ENCODE assay signal across 1 cellular context in the genomic region with DNA sequence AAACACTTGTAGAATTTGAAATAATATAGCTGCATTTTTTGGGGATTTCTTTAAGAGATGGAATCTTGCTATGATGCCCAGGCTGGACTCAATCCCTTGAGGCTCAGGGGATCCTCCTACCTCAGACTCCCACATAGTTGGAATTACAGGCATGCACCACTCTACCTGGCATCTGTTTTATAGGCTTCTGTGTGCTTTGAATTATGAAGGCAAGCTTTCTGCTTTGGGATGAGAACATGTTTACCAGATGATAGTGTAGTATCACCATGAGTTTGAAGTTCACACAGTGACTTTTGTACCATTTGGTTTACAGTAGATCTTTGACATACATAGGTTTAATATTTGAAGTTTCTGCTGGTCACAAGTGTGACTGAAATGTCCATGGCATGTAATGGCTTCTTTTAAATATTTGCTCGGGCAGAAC.
A peak's percentile ranks its signal among the peaks of the same experiment; 100 is the strongest.
TF ChIP-seq lines count a peak whose summit lies in the region.

No MANE protein-coding gene starts in this region.

TF ChIP-seq in HepG2, 621 proteins besides CTCF, POLR2A, EP300 and RAD21 (continued from another document and continues in another):
- TF ChIP-seq ZNF724P (CRISPR knock-in tag; IDR thresholded peaks at IDR 0.05; ENCODE audit: borderline replicate concordance) (no peak), HNF4G (IDR thresholded peaks at IDR 0.05; ENCODE audit: borderline replicate concordance, low read depth, low read length) (peak; percentile 70), HNF4G (CRISPR knock-in tag; IDR thresholded peaks at IDR 0.05; ENCODE audit: borderline replicate concordance, low read depth) (peak; percentile 54; the same call in 1 of the 2 replicates), ZNF292 (CRISPR knock-in tag; IDR thresholded peaks at IDR 0.05; ENCODE audit: borderline replicate concordance, low read depth) (no peak), ZNF644 (CRISPR knock-in tag; IDR thresholded peaks at IDR 0.05; ENCODE audit: low read depth) (no peak), CCAR2 (optimal IDR thresholded peaks at IDR 0.05; ENCODE audit: low read depth, low read length) (no peak), ZNF703 (CRISPR knock-in tag; IDR thresholded peaks at IDR 0.05; ENCODE audit: borderline replicate concordance) (no peak), CEBPG (CRISPR knock-in tag; IDR thresholded peaks at IDR 0.05) (0 out of 2 replicates have a peak, but pooled peaks have one; percentile 24), IRX3 (CRISPR knock-in tag; IDR thresholded peaks at IDR 0.05; ENCODE audit: borderline replicate concordance, low read depth) (no peak), ZNF296 (CRISPR knock-in tag; conservative IDR thresholded peaks at IDR 0.05) (no peak), ARID3A (IDR thresholded peaks at IDR 0.05; ENCODE audit: low read depth, low read length) (peak; percentile 92), ZNF780A (CRISPR knock-in tag; IDR thresholded peaks at IDR 0.05) (no peak), CBX2 (IDR thresholded peaks at IDR 0.05; ENCODE audit: low read depth, low read length) (no peak), CBX2 (CRISPR knock-in tag; IDR thresholded peaks at IDR 0.05; ENCODE audit: low read depth) (no peak), KMT2A (CRISPR knock-in tag; IDR thresholded peaks at IDR 0.05) (no peak), HDAC2 (CRISPR knock-in tag; IDR thresholded peaks at IDR 0.05) (peak; percentile 68), ATF7-NPFF (CRISPR knock-in tag; IDR thresholded peaks at IDR 0.05; ENCODE audit: low read depth) (no peak), SIX1 (CRISPR knock-in tag; IDR thresholded peaks at IDR 0.05; ENCODE audit: borderline replicate concordance) (0 out of 2 replicates have a peak, but pooled peaks have one; percentile 44), KDM5A (IDR thresholded peaks at IDR 0.05; ENCODE audit: borderline replicate concordance, low read length) (no peak), PREB (CRISPR knock-in tag; IDR thresholded peaks at IDR 0.05) (no peak), ZBTB38 (CRISPR knock-in tag; IDR thresholded peaks at IDR 0.05) (no peak), SP4 (CRISPR knock-in tag; IDR thresholded peaks at IDR 0.05) (no peak), ZNF549 (CRISPR knock-in tag; IDR thresholded peaks at IDR 0.05) (no peak), JDP2 (CRISPR knock-in tag; IDR thresholded peaks at IDR 0.05; ENCODE audit: borderline replicate concordance) (no peak), SRY (CRISPR knock-in tag; IDR thresholded peaks at IDR 0.05) (no peak), SPEN (CRISPR knock-in tag; IDR thresholded peaks at IDR 0.05; ENCODE audit: low read depth) (no peak), XRCC5 (optimal IDR thresholded peaks at IDR 0.05; ENCODE audit: low read length) (no peak), MYC (CRISPR knock-in tag; IDR thresholded peaks at IDR 0.05; ENCODE audit: borderline replicate concordance) (no peak), RNF2 (conservative IDR thresholded peaks at IDR 0.05; ENCODE audit: low read depth) (no peak), ZNF224 (CRISPR knock-in tag; IDR thresholded peaks at IDR 0.05) (no peak), ZNF766 (CRISPR knock-in tag; IDR thresholded peaks at IDR 0.05; ENCODE audit: borderline replicate concordance) (no peak), DBP (CRISPR knock-in tag; IDR thresholded peaks at IDR 0.05; ENCODE audit: not compliant biosample characterization) (no peak), ZNF619 (CRISPR knock-in tag; IDR thresholded peaks at IDR 0.05) (no peak), ZNF143 (CRISPR knock-in tag; IDR thresholded peaks at IDR 0.05) (no peak), ONECUT2 (CRISPR knock-in tag; IDR thresholded peaks at IDR 0.05) (no peak), ZNF567 (CRISPR knock-in tag; IDR thresholded peaks at IDR 0.05; ENCODE audit: borderline replicate concordance) (no peak), KLF9 (CRISPR knock-in tag; IDR thresholded peaks at IDR 0.05; ENCODE audit: low read depth) (0 out of 2 replicates have a peak, but pooled peaks have one; percentile 31), KDM6A (CRISPR knock-in tag; IDR thresholded peaks at IDR 0.05; ENCODE audit: low read depth) (peak; percentile 62), SIN3B (IDR thresholded peaks at IDR 0.05; ENCODE audit: low read length) (no peak), ZNF276 (CRISPR knock-in tag; IDR thresholded peaks at IDR 0.05; ENCODE audit: low read depth) (no peak), NFIB (CRISPR knock-in tag; IDR thresholded peaks at IDR 0.05; ENCODE audit: borderline replicate concordance) (no peak), THAP11 (CRISPR knock-in tag; IDR thresholded peaks at IDR 0.05) (no peak), LBX2 (CRISPR knock-in tag; IDR thresholded peaks at IDR 0.05; ENCODE audit: borderline replicate concordance) (no peak), CBFB (CRISPR knock-in tag; IDR thresholded peaks at IDR 0.05) (no peak), POGZ (CRISPR knock-in tag; IDR thresholded peaks at IDR 0.05) (peak; percentile 70), MATR3 (CRISPR knock-in tag; IDR thresholded peaks at IDR 0.05) (no peak), PBX2 (CRISPR knock-in tag; IDR thresholded peaks at IDR 0.05) (no peak)
- TF ChIP-seq, protein P1, sequence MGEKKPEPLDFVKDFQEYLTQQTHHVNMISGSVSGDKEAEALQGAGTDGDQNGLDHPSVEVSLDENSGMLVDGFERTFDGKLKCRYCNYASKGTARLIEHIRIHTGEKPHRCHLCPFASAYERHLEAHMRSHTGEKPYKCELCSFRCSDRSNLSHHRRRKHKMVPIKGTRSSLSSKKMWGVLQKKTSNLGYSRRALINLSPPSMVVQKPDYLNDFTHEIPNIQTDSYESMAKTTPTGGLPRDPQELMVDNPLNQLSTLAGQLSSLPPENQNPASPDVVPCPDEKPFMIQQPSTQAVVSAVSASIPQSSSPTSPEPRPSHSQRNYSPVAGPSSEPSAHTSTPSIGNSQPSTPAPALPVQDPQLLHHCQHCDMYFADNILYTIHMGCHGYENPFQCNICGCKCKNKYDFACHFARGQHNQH (CRISPR knock-in tag; IDR thresholded peaks at IDR 0.05): no peak
- TF ChIP-seq, protein P2, sequence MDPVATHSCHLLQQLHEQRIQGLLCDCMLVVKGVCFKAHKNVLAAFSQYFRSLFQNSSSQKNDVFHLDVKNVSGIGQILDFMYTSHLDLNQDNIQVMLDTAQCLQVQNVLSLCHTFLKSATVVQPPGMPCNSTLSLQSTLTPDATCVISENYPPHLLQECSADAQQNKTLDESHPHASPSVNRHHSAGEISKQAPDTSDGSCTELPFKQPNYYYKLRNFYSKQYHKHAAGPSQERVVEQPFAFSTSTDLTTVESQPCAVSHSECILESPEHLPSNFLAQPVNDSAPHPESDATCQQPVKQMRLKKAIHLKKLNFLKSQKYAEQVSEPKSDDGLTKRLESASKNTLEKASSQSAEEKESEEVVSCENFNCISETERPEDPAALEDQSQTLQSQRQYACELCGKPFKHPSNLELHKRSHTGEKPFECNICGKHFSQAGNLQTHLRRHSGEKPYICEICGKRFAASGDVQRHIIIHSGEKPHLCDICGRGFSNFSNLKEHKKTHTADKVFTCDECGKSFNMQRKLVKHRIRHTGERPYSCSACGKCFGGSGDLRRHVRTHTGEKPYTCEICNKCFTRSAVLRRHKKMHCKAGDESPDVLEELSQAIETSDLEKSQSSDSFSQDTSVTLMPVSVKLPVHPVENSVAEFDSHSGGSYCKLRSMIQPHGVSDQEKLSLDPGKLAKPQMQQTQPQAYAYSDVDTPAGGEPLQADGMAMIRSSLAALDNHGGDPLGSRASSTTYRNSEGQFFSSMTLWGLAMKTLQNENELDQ (CRISPR knock-in tag; IDR thresholded peaks at IDR 0.05; ENCODE audit: borderline replicate concordance): no peak
- TF ChIP-seq, protein P3, sequence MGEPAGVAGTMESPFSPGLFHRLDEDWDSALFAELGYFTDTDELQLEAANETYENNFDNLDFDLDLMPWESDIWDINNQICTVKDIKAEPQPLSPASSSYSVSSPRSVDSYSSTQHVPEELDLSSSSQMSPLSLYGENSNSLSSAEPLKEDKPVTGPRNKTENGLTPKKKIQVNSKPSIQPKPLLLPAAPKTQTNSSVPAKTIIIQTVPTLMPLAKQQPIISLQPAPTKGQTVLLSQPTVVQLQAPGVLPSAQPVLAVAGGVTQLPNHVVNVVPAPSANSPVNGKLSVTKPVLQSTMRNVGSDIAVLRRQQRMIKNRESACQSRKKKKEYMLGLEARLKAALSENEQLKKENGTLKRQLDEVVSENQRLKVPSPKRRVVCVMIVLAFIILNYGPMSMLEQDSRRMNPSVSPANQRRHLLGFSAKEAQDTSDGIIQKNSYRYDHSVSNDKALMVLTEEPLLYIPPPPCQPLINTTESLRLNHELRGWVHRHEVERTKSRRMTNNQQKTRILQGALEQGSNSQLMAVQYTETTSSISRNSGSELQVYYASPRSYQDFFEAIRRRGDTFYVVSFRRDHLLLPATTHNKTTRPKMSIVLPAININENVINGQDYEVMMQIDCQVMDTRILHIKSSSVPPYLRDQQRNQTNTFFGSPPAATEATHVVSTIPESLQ (CRISPR knock-in tag; conservative IDR thresholded peaks at IDR 0.05): no peak
- TF ChIP-seq, protein P4, sequence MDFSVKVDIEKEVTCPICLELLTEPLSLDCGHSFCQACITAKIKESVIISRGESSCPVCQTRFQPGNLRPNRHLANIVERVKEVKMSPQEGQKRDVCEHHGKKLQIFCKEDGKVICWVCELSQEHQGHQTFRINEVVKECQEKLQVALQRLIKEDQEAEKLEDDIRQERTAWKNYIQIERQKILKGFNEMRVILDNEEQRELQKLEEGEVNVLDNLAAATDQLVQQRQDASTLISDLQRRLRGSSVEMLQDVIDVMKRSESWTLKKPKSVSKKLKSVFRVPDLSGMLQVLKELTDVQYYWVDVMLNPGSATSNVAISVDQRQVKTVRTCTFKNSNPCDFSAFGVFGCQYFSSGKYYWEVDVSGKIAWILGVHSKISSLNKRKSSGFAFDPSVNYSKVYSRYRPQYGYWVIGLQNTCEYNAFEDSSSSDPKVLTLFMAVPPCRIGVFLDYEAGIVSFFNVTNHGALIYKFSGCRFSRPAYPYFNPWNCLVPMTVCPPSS (IDR thresholded peaks at IDR 0.05): no peak
- TF ChIP-seq, protein P5, sequence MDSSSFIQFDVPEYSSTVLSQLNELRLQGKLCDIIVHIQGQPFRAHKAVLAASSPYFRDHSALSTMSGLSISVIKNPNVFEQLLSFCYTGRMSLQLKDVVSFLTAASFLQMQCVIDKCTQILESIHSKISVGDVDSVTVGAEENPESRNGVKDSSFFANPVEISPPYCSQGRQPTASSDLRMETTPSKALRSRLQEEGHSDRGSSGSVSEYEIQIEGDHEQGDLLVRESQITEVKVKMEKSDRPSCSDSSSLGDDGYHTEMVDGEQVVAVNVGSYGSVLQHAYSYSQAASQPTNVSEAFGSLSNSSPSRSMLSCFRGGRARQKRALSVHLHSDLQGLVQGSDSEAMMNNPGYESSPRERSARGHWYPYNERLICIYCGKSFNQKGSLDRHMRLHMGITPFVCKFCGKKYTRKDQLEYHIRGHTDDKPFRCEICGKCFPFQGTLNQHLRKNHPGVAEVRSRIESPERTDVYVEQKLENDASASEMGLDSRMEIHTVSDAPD (CRISPR knock-in tag; IDR thresholded peaks at IDR 0.05): peak; percentile 51; the same call in 1 of the 2 replicates
